ENCODE assay signal across 12 cellular contexts in genomic region chr7:139242741-139243281, GRCh38. TPM values are rescaled to one million over a fixed set of nuclear protein-coding genes. Genes with fewer than 3 reads are reported as not detected.
DNase-seq lines count a peak whose midpoint lies in the region; ATAC-seq and TF ChIP-seq lines count a peak whose summit lies in the region.
"Had no signal": no experiment of that assay in that cellular context is flagged by ENCODE, and none has a peak within 500 bp of the region (broad histone marks: within the 10 kb centered on the region; RNA-seq: fewer than 3 reads in every experiment).

No MANE protein-coding gene starts in this region.

- H3K4me1 ChIP-seq in breast epithelium (no peaks in the 10 kb centered on the region), adrenal gland (replicated peaks in 1 of 2) (peaks cover 7 to 14% of the 10 kb centered on the region in 2 donors), foreskin keratinocyte (peaks cover 12% of the 10 kb centered on the region)

- peak; percentile 49 for DNase-seq in MCF 10A (ENCODE audit: unreplicated experiment)
- DNase-seq in breast epithelium (ENCODE audit: low spot score in 2 of 2): no peak
- peak in 1 of 7 donors; percentile 19 for DNase-seq in adrenal gland
- peak in 1 of 2 donors; percentile 66 for DNase-seq in foreskin keratinocyte
- DNase-seq in type B pancreatic cell (ENCODE audit: extremely low spot score, unreplicated experiment): no peak
- no peak for DNase-seq in NCI-H1417 treated with DMSO at 0.1 percent for 48 hours (lab: John Stamatoyannopoulos, UW)
- no peak for DNase-seq in CD14-positive monocyte (ENCODE audit: low spot score)
- DNase-seq in stimulated activated CD4-positive, alpha-beta T cell treated with anti-CD3 and anti-CD28 coated beads, Interleukin-4, amount 100 ng/mL, for 4 hours: no peak
- DNase-seq: AML-193; left cardiac atrium; ovary; stimulated activated CD4-positive, alpha-beta T cell treated with anti-CD3 and anti-CD28 coated beads, Interleukin-4, amount 100 ng/mL, for 24 hours had no signal

- peaks cover 3% of the 10 kb centered on the region for H3K36me3 ChIP-seq in breast epithelium
- peaks cover 0 to 19% of the 10 kb centered on the region in 2 donors for H3K36me3 ChIP-seq in adrenal gland (replicated peaks in 1 of 2)
- H3K36me3 ChIP-seq: ovary had no signal

- TF ChIP-seq CTCF in MCF 10A (IDR thresholded peaks at IDR 0.05; ENCODE audit: unreplicated experiment) (no peak), breast epithelium (IDR thresholded peaks at IDR 0.05) (no peak), adrenal gland (IDR thresholded peaks at IDR 0.05) (no peak), foreskin keratinocyte (conservative IDR thresholded peaks at IDR 0.05) (no peak), type B pancreatic cell (conservative IDR thresholded peaks at IDR 0.05) (no peak), CD14-positive monocyte (IDR thresholded peaks at IDR 0.05) (no peak)

- TF ChIP-seq POLR2A in breast epithelium (IDR thresholded peaks at IDR 0.05): no peak
- no peak for TF ChIP-seq POLR2A in adrenal gland (IDR thresholded peaks at IDR 0.05)

- peaks cover 64% of the 10 kb centered on the region for H3K36me3 Mint-ChIP-seq in MCF 10A (ENCODE audit: insufficient read depth, unreplicated experiment)
- H3K36me3 Mint-ChIP-seq in type B pancreatic cell: peaks cover 36% of the 10 kb centered on the region
- H3K36me3 Mint-ChIP-seq in CD14-positive monocyte: peaks cover 55 to 65% of the 10 kb centered on the region in 2 donors

- H3K27ac ChIP-seq in breast epithelium (peak overlapping the region in 1 of 2 donors; percentile 6), adrenal gland (peak overlapping the region in 4 of 5 donors; percentile 0 to 77 (median 63)), foreskin keratinocyte (peak overlapping the region; percentile 4)
- H3K27ac ChIP-seq: ovary had no signal

- H3K27ac Mint-ChIP-seq in MCF 10A (ENCODE audit: low read depth, unreplicated experiment) (peak overlapping the region; percentile 82), type B pancreatic cell (peak overlapping the region; percentile 42), CD14-positive monocyte (peak overlapping the region in 1 of 7 donors; percentile 12)

- H3K9me3 ChIP-seq in breast epithelium (no peaks in the 10 kb centered on the region), adrenal gland (replicated peaks in 1 of 3) (no peaks in the 10 kb centered on the region)
- H3K9me3 ChIP-seq: ovary had no signal

- WGBS in adrenal gland, 4 donors: 29 to 58% (median 50%) methylated on average over 1 of the region's 1 CpG

- POLR2A ChIA-PET in MCF 10A (lab: Yijun Ruan, JAX): interaction anchor here (0.5 to 3.8 kb wide), 12 partner anchors 10 to 1055 kb away, joined by 3 to 98 read pairs (median 3); partner anchors contain the start of genes FMC1, LUC7L2 and UBN2

- H3K27me3 ChIP-seq in breast epithelium (no peaks in the 10 kb centered on the region), adrenal gland (no peaks in the 10 kb centered on the region), foreskin keratinocyte (no peaks in the 10 kb centered on the region)
- H3K27me3 ChIP-seq: ovary had no signal

- H3K4me3 Mint-ChIP-seq in MCF 10A (ENCODE audit: unreplicated experiment) (no peak overlapping the region), type B pancreatic cell (no peak overlapping the region), CD14-positive monocyte (no peak overlapping the region)

- H3K4me1 Mint-ChIP-seq in MCF 10A (ENCODE audit: insufficient read depth, unreplicated experiment): peaks cover 36% of the 10 kb centered on the region
- no peaks in the 10 kb centered on the region for H3K4me1 Mint-ChIP-seq in type B pancreatic cell (ENCODE audit: unreplicated experiment)
- H3K4me1 Mint-ChIP-seq in CD14-positive monocyte: no peaks in the 10 kb centered on the region

- peak; percentile 99 for ATAC-seq in foreskin keratinocyte

- no TSS peak for BruUV-seq in MCF 10A (replicated peaks; lab: Mats Ljungman, UMichigan)

- CTCF ChIA-PET in MCF 10A (lab: Yijun Ruan, JAX): interaction anchor here (1.0 to 1.5 kb wide), 2 partner anchors 9 to 10 kb away, joined by 3 read pairs; no protein-coding TSS in a partner anchor

- intact Hi-C loops in MCF 10A (cut with micrococcal nuclease): loop anchor here (1.0 kb wide), 1 partner anchor 10 kb away; no protein-coding TSS in a partner anchor
- intact Hi-C loops in breast epithelium (cut with DNase I; ENCODE audit: low total_unique reads): no loop called here
- intact Hi-C loops in adrenal gland (cut with DNase I): no loop called here
- intact Hi-C loops in CD14-positive monocyte (cut with micrococcal nuclease): no loop called here

- no peaks in the 10 kb centered on the region for H3K9me3 Mint-ChIP-seq in MCF 10A (ENCODE audit: unreplicated experiment)
- H3K9me3 Mint-ChIP-seq in type B pancreatic cell: peaks cover 5% of the 10 kb centered on the region
- no peaks in the 10 kb centered on the region for H3K9me3 Mint-ChIP-seq in CD14-positive monocyte

- no peak overlapping the region for H3K4me3 ChIP-seq in breast epithelium
- no peak overlapping the region for H3K4me3 ChIP-seq in adrenal gland
- H3K4me3 ChIP-seq: ovary had no signal

- H3K27me3 Mint-ChIP-seq in MCF 10A (ENCODE audit: insufficient read depth, unreplicated experiment): no peaks in the 10 kb centered on the region
- H3K27me3 Mint-ChIP-seq in type B pancreatic cell: no peaks in the 10 kb centered on the region
- H3K27me3 Mint-ChIP-seq in CD14-positive monocyte (ENCODE audit: low read depth in 3 of 3): no peaks in the 10 kb centered on the region

RNA-seq across cellular contexts. Expression of gene UBN2, which starts 11.8 kb away (rescaled TPM):
- total RNA-seq in MCF 10A (2022) (18.7 and 25.3 TPM in 2 replicates), breast epithelium (10 to 100 TPM; 12.8 to 26.8 (median 20.0) TPM), adrenal gland (10 to 100 TPM in 6 of 8 donors, 1 to 10 TPM in 2; 7.1 to 27.5 (median 17.6) TPM), foreskin keratinocyte (4.5 and 5.3 TPM in 2 replicates), type B pancreatic cell (ENCODE audit: low replicate concordance) (26.3 and 31.7 TPM in 2 replicates)
- polyA plus RNA-seq in adrenal gland (10 to 100 TPM in 1 of 3 donors, 1 to 10 TPM in 2; 4.5 to 10.6 (median 6.3) TPM), foreskin keratinocyte (0.43 and 0.51 TPM in 2 replicates), CD14-positive monocyte (1 to 10 TPM in 1 of 2 donors, under 1 TPM in 1; 0.80 to 1.6 TPM)
